ENCODE assay signal across 17 cellular contexts in genomic region chr4:40419231-40419912, GRCh38.
"Had no signal": no experiment of that assay in that cellular context is flagged by ENCODE, and none has a peak within 500 bp of the region (broad histone marks: within the 10 kb centered on the region; RNA-seq: fewer than 3 reads in every experiment).

No MANE protein-coding gene starts in this region.

- H3K27me3 ChIP-seq: brain microvascular endothelial cell, neutrophil, upper lobe of left lung had no signal

- DNase-seq: activated B cell treated with CpG ODN at 0.5 μM for 24 hours; activated CD4-positive, alpha-beta T cell treated with anti-CD3 and anti-CD28 coated beads, Interleukin-2, amount 50 U/mL, for 1 hour; activated naive CD4-positive, alpha-beta T cell treated with anti-CD3 and anti-CD28 coated beads, Interleukin-2, amount 10 ng/mL, durations not matched to agents 7 days and 5 days; activated T-cell treated with anti-CD3 and anti-CD28 coated beads for 4 hours; amniotic stem cell; brain microvascular endothelial cell; dermis blood vessel endothelial cell; hypothalamus; left cardiac atrium; naive thymus-derived CD4-positive, alpha-beta T cell; posterior cingulate gyrus; right cardiac atrium; T-cell; upper lobe of left lung had no signal

- ATAC-seq: activated T-helper 17 cell treated with anti-CD3 and anti-CD28 coated beads, Interleukin-2, amount 50 U/mL, for 72 hours; left cardiac atrium; naive thymus-derived CD4-positive, alpha-beta T cell; right cardiac atrium; stimulated activated memory B cell treated with anti-CD40 and anti-IgM and Interleukin-4, amounts not matched to agents 10 μg/mL and 1 μg/mL and 100 μg/mL, for 72 hours; T-cell had no signal

- H3K9me3 ChIP-seq: neutrophil, upper lobe of left lung had no signal

- H3K36me3 ChIP-seq: brain microvascular endothelial cell, upper lobe of left lung had no signal

- H3K4me3 ChIP-seq: upper lobe of left lung had no signal

- H3K27me3 Mint-ChIP-seq: activated B cell treated with CpG ODN at 0.5 μM for 24 hours; activated T-helper 17 cell treated with anti-CD3 and anti-CD28 coated beads, Interleukin-2, amount 50 U/mL, for 72 hours; stimulated activated memory B cell treated with anti-CD40 and anti-IgM and Interleukin-4, amounts not matched to agents 10 μg/mL and 1 μg/mL and 100 μg/mL, for 72 hours; T-cell had no signal

- H3K36me3 Mint-ChIP-seq: T-cell had no signal

- H3K4me3 Mint-ChIP-seq: activated B cell treated with CpG ODN at 0.5 μM for 24 hours; activated naive CD4-positive, alpha-beta T cell treated with anti-CD3 and anti-CD28 coated beads, Interleukin-2, amount 10 ng/mL, durations not matched to agents 7 days and 5 days; activated T-helper 17 cell treated with anti-CD3 and anti-CD28 coated beads, Interleukin-2, amount 50 U/mL, for 72 hours; naive thymus-derived CD4-positive, alpha-beta T cell; stimulated activated memory B cell treated with anti-CD40 and anti-IgM and Interleukin-4, amounts not matched to agents 10 μg/mL and 1 μg/mL and 100 μg/mL, for 72 hours; T-cell had no signal

- H3K27ac Mint-ChIP-seq: activated B cell treated with CpG ODN at 0.5 μM for 24 hours; activated naive CD4-positive, alpha-beta T cell treated with anti-CD3 and anti-CD28 coated beads, Interleukin-2, amount 10 ng/mL, durations not matched to agents 7 days and 5 days; activated T-helper 17 cell treated with anti-CD3 and anti-CD28 coated beads, Interleukin-2, amount 50 U/mL, for 72 hours; naive thymus-derived CD4-positive, alpha-beta T cell; stimulated activated memory B cell treated with anti-CD40 and anti-IgM and Interleukin-4, amounts not matched to agents 10 μg/mL and 1 μg/mL and 100 μg/mL, for 72 hours; T-cell had no signal

- H3K4me1 Mint-ChIP-seq: activated B cell treated with CpG ODN at 0.5 μM for 24 hours; activated T-helper 17 cell treated with anti-CD3 and anti-CD28 coated beads, Interleukin-2, amount 50 U/mL, for 72 hours; stimulated activated memory B cell treated with anti-CD40 and anti-IgM and Interleukin-4, amounts not matched to agents 10 μg/mL and 1 μg/mL and 100 μg/mL, for 72 hours; T-cell had no signal

- H3K27ac ChIP-seq: brain microvascular endothelial cell, neutrophil, upper lobe of left lung had no signal
